In genomic region chr7:150448789-150449147, GRCh38 we compare ENCODE assay signal across 8 cellular contexts.
DNase-seq lines count a peak whose midpoint lies in the region; ATAC-seq and FAIRE-seq lines count a peak whose summit lies in the region.

No MANE protein-coding gene starts in this region.

- peak; percentile 89 for DNase-seq in Ammon's horn (ENCODE audit: low spot score)
- DNase-seq in NCI-H82 treated with DMSO at 0.1 percent for 48 hours (lab: John Stamatoyannopoulos, UW; ENCODE audit: unreplicated experiment) = peak; percentile 30
- peak; percentile 92 for DNase-seq in activated CD8-positive, alpha-beta memory T cell treated with anti-CD3 and anti-CD28 coated beads for 24 hours
- peak; percentile 90 for DNase-seq in stimulated activated CD8-positive, alpha-beta memory T cell treated with anti-CD3 and anti-CD28 coated beads, Interleukin-4, amount 100 ng/mL, for 48 hours

- ATAC-seq in GM19023 (IDR thresholded peaks at IDR 0.05; ENCODE audit: unreplicated experiment) (peak; percentile 51), HG03469 (IDR thresholded peaks at IDR 0.05; ENCODE audit: unreplicated experiment) (peak; percentile 49)

- no peaks in the 10 kb centered on the region for H3K9me3 ChIP-seq in muscle layer of duodenum (ENCODE audit: control insufficient read depth in 1 of 2, low read length in 2 of 2)

- H3K36me3 ChIP-seq in muscle layer of duodenum (ENCODE audit: control insufficient read depth in 1 of 2, insufficient read depth in 2 of 2, low read length in 2 of 2) = no peaks in the 10 kb centered on the region

- no peaks in the 10 kb centered on the region for H3K27me3 ChIP-seq in muscle layer of duodenum (ENCODE audit: low read depth, low read length)

- H3K4me3 ChIP-seq in muscle layer of duodenum (ENCODE audit: low read depth in 1 of 2, low read length in 2 of 2) = no peak overlapping the region

- peak; percentile 64 for FAIRE-seq in endometrium (lab: Jason Lieb, UNC)

- peaks cover 5 to 12% of the 10 kb centered on the region in 2 donors for H3K4me1 ChIP-seq in muscle layer of duodenum (ENCODE audit: control insufficient read depth in 1 of 2, insufficient read depth in 2 of 2, low read length in 2 of 2)

- H3K27ac ChIP-seq in muscle layer of duodenum (ENCODE audit: low read length) = peak overlapping the region; percentile 42

Comparison
In these comparisons a context has a peak if more than half of its experiments do, and no peak if none do; other contexts are left out.
1. DNase-seq: peak in every context shown above with its lines; median percentile 92 in activated CD8-positive, alpha-beta memory T cell treated with anti-CD3 and anti-CD28 coated beads for 24 hours; 90 in stimulated activated CD8-positive, alpha-beta memory T cell treated with anti-CD3 and anti-CD28 coated beads, Interleukin-4, amount 100 ng/mL, for 48 hours; 89 in Ammon's horn; 30 in NCI-H82 treated with DMSO at 0.1 percent for 48 hours.